ENCODE assay signal across 1 cellular context in genomic region chr1:26724118-26724517, GRCh38.
TF ChIP-seq lines count a peak whose summit lies in the region.

No MANE protein-coding gene starts in this region.

TF ChIP-seq in GM12878, 131 proteins besides CTCF, POLR2A, EP300 and RAD21:
- TF ChIP-seq ZNF274 (IDR thresholded peaks at IDR 0.05; ENCODE audit: insufficient read depth, insufficient read length): no peak
- TF ChIP-seq ZNF384 (IDR thresholded peaks at IDR 0.05; ENCODE audit: borderline replicate concordance, low read depth, low read length): no peak
- no peak for TF ChIP-seq MTA3 (IDR thresholded peaks at IDR 0.05; ENCODE audit: borderline replicate concordance, low read length)
